Comparison of ENCODE assay signal across 10 cellular contexts in genomic region chr2:230996661-230997060, GRCh38. TPM values are rescaled to one million over a fixed set of nuclear protein-coding genes. Genes with fewer than 3 reads are reported as not detected.
"Had no signal": no experiment of that assay in that cellular context is flagged by ENCODE, and none has a peak within 500 bp of the region (broad histone marks: within the 10 kb centered on the region; RNA-seq: fewer than 3 reads in every experiment).

No MANE protein-coding gene starts in this region.

- ATAC-seq: K562 had no signal

- H3K36me3 Mint-ChIP-seq: IgD-negative memory B cell had no signal

- H3K9ac ChIP-seq: KMS-11 had no signal

- DNase-seq: IMR-90, KG1 had no signal

- FAIRE-seq: HepG2, HTR-8/SVneo, K562 had no signal

- H3K4me3 Mint-ChIP-seq: IgD-negative memory B cell had no signal

- H3K27ac ChIP-seq: HL-60, KMS-11 had no signal

- H3K4me3 ChIP-seq: K562 had no signal

- H3K4me2 ChIP-seq: KMS-11 had no signal

- H3K4me1 Mint-ChIP-seq: IgD-negative memory B cell had no signal

RNA-seq across cellular contexts. Expression of gene SPATA3, which starts 0.7 kb away (rescaled TPM):
- total RNA-seq: HepG2, HT-29, HT1080, IMR-90, K562 had no signal
- polyA plus RNA-seq: HepG2, IgD-negative memory B cell, IMR-90, K562 had no signal

RNA-seq across cellular contexts. Expression of gene C2orf72, which starts 40.7 kb away (rescaled TPM):
- polyA plus RNA-seq: IgD-negative memory B cell had no signal
